In the genomic region with DNA sequence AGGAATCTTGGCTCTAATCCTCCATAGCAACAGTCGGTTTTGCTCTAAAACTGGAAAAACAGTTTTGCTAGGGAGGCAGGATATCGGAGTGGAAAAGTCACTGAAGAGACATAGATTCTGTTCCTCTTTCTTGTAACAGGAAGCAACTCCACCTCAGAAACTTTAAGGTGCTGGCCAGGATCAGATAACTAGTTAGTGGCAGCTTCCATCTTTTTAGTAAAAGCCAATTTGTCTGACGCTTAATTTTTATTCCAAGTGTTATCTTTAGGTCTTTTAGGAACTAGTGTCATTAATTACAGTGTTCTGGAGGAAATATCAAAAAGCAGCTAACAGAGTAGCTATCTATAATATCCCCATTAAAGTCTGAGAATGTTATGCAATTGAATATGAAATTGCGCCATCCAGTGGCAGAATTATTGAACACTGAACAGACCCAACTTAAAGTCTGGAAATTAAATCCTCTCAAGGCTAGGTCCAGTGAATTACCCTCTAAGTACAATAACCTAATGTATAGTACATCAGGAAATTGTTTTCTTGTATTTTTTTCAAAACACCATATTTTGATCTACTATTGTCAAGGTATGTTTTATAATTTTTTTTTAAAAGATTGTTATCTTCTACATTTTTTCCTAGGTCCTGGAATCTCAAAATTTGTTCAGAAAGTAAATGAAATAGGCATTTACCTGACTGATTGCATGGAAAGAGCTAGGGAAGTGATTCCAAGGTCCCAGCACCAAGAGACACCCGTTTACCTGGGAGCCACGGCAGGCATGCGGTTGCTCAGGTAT, we compare ENCODE assay signal across 7 cellular contexts.
DNase-seq lines count a peak whose midpoint lies in the region; ATAC-seq and TF ChIP-seq lines count a peak whose summit lies in the region.

No MANE protein-coding gene starts in this region.

- no peaks in the 10 kb centered on the region for H4K20me1 ChIP-seq in DND-41 (ENCODE audit: insufficient read depth, low read length)

- peaks cover 14% of the 10 kb centered on the region for H3K4me1 Mint-ChIP-seq in nephron

- H3K4me3 Mint-ChIP-seq in nephron = no peak overlapping the region

- no peak overlapping the region for H3K27ac ChIP-seq in DND-41 (ENCODE audit: low read length)
- no peak overlapping the region for H3K27ac ChIP-seq in WERI-Rb-1

- DNase-seq in DND-41 (peak; percentile 20), NAMALWA (ENCODE audit: low spot score) (peak; percentile 87), WERI-Rb-1 (peak; percentile 57), fibroblast of gingiva (ENCODE audit: low read depth) (peak; percentile 65)

- H3K9me3 ChIP-seq in DND-41 (ENCODE audit: insufficient read depth, low read length, severe bottlenecking) (no peaks in the 10 kb centered on the region), WERI-Rb-1 (ENCODE audit: severe bottlenecking) (no peaks in the 10 kb centered on the region)

- H2AFZ ChIP-seq in DND-41 (ENCODE audit: low read depth, low read length) = no peak overlapping the region

- TF ChIP-seq CTCF in DND-41 (IDR thresholded peaks at IDR 0.05; ENCODE audit: borderline replicate concordance, extremely low read depth, low read length, poor library complexity, severe bottlenecking) (peak; percentile 71), WERI-Rb-1 (IDR thresholded peaks at IDR 0.05; ENCODE audit: low read depth, low read length) (peak; percentile 32; the same call in 1 of the 2 replicates), nephron (IDR thresholded peaks at IDR 0.05; ENCODE audit: unreplicated experiment in 3 of 3) (peak; percentile 58 to 70 (median 63))

- H3K27me3 ChIP-seq in DND-41 (ENCODE audit: insufficient read depth, low read length, poor library complexity) = peaks cover 4% of the 10 kb centered on the region
- no peaks in the 10 kb centered on the region for H3K27me3 ChIP-seq in WERI-Rb-1 (ENCODE audit: insufficient read depth, low read depth, severe bottlenecking)

- H3K4me2 ChIP-seq in DND-41 (ENCODE audit: insufficient read depth, low read length) = no peak overlapping the region

- peak; percentile 72 for ATAC-seq in DND-41 (ENCODE audit: insufficient read depth, low read depth)
- ATAC-seq in GM21360 (IDR thresholded peaks at IDR 0.05; ENCODE audit: unreplicated experiment) = peak; percentile 32
- ATAC-seq in HG02588 (IDR thresholded peaks at IDR 0.05; ENCODE audit: unreplicated experiment) = no peak

- H3K4me3 ChIP-seq in DND-41 (ENCODE audit: low read depth in 1 of 2, low read length in 2 of 2) = no peak overlapping the region
- H3K4me3 ChIP-seq in WERI-Rb-1 (ENCODE audit: low read depth, low read length) = no peak overlapping the region

- H3K9ac ChIP-seq in DND-41 (ENCODE audit: low read depth, low read length) = no peak overlapping the region

- H3K36me3 Mint-ChIP-seq in nephron (ENCODE audit: low read depth) = no peaks in the 10 kb centered on the region

- no peaks in the 10 kb centered on the region for H3K9me3 Mint-ChIP-seq in nephron

- H3K36me3 ChIP-seq in DND-41 (ENCODE audit: insufficient read depth, low read length) (no peaks in the 10 kb centered on the region), WERI-Rb-1 (no peaks in the 10 kb centered on the region)

- H3K4me1 ChIP-seq in DND-41 (ENCODE audit: insufficient read depth, low read length) = no peaks in the 10 kb centered on the region

- H3K27ac Mint-ChIP-seq in nephron = peak overlapping the region; percentile 70 to 92 (median 91)

- peaks cover 3% of the 10 kb centered on the region for H3K27me3 Mint-ChIP-seq in nephron (ENCODE audit: low read depth)

- H3K79me2 ChIP-seq in DND-41 (ENCODE audit: insufficient read depth, low read length) = no peaks in the 10 kb centered on the region

Comparison
In these comparisons a context has a peak if more than half of its experiments do, and no peak if none do; other contexts are left out.
1. DNase-seq: peak in every context shown above with its lines; median percentile 87 in NAMALWA; 65 in fibroblast of gingiva; 57 in WERI-Rb-1; 20 in DND-41.